In genomic region chr22:42939941-42940653, GRCh38 we compare ENCODE assay signal across 1 cellular context.
A peak's percentile ranks its signal among the peaks of the same experiment; 100 is the strongest.
TF ChIP-seq lines count a peak whose summit lies in the region.

No MANE protein-coding gene starts in this region.

TF ChIP-seq in HepG2, 621 proteins besides CTCF, POLR2A, EP300 and RAD21 (continued from another document and continues in another):
- TF ChIP-seq, protein P1, sequence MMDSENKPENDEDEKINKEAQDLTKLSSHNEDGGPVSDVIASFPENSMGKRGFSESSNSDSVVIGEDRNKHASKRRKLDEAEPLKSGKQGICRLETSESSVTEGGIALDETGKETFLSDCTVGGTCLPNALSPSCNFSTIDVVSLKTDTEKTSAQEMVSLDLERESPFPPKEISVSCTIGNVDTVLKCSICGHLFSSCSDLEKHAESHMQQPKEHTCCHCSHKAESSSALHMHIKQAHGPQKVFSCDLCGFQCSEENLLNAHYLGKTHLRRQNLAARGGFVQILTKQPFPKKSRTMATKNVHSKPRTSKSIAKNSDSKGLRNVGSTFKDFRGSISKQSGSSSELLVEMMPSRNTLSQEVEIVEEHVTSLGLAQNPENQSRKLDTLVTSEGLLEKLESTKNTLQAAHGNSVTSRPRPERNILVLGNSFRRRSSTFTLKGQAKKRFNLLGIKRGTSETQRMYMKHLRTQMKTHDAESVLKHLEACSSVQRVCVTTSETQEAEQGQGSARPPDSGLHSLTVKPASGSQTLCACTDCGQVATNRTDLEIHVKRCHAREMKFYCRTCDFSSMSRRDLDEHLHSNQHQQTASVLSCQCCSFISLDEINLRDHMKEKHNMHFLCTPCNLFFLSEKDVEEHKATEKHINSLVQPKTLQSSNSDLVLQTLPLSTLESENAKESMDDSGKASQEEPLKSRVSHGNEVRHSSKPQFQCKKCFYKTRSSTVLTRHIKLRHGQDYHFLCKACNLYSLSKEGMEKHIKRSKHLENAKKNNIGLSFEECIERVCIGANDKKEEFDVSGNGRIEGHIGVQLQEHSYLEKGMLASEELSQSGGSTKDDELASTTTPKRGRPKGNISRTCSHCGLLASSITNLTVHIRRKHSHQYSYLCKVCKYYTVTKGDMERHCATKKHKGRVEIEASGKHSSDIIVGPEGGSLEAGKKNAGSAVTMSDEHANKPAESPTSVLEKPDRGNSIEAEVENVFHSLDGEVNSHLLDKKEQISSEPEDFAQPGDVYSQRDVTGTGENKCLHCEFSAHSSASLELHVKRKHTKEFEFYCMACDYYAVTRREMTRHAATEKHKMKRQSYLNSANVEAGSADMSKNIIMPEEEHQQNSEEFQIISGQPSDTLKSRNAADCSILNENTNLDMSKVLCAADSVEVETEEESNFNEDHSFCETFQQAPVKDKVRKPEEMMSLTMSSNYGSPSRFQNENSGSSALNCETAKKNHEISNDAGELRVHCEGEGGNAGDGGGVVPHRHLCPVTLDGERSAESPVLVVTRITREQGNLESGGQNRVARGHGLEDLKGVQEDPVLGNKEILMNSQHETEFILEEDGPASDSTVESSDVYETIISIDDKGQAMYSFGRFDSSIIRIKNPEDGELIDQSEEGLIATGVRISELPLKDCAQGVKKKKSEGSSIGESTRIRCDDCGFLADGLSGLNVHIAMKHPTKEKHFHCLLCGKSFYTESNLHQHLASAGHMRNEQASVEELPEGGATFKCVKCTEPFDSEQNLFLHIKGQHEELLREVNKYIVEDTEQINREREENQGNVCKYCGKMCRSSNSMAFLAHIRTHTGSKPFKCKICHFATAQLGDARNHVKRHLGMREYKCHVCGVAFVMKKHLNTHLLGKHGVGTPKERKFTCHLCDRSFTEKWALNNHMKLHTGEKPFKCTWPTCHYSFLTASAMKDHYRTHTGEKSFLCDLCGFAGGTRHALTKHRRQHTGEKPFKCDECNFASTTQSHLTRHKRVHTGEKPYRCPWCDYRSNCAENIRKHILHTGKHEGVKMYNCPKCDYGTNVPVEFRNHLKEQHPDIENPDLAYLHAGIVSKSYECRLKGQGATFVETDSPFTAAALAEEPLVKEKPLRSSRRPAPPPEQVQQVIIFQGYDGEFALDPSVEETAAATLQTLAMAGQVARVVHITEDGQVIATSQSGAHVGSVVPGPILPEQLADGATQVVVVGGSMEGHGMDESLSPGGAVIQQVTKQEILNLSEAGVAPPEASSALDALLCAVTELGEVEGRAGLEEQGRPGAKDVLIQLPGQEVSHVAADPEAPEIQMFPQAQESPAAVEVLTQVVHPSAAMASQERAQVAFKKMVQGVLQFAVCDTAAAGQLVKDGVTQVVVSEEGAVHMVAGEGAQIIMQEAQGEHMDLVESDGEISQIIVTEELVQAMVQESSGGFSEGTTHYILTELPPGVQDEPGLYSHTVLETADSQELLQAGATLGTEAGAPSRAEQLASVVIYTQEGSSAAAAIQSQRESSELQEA (CRISPR knock-in tag; IDR thresholded peaks at IDR 0.05; ENCODE audit: not compliant biosample characterization), result no peak
- TF ChIP-seq HES4 (CRISPR knock-in tag; IDR thresholded peaks at IDR 0.05; ENCODE audit: borderline replicate concordance) (no peak), MLX (CRISPR knock-in tag; IDR thresholded peaks at IDR 0.05) (peak; percentile 60; the same call in 1 of the 2 replicates), AKAP8 (CRISPR knock-in tag; IDR thresholded peaks at IDR 0.05) (no peak), MXD4 (CRISPR knock-in tag; IDR thresholded peaks at IDR 0.05) (no peak), KDM5B (CRISPR knock-in tag; IDR thresholded peaks at IDR 0.05; ENCODE audit: borderline replicate concordance) (no peak), ZBTB21 (CRISPR knock-in tag; IDR thresholded peaks at IDR 0.05) (no peak), U2AF2 (IDR thresholded peaks at IDR 0.05; ENCODE audit: low read depth, low read length) (no peak), SAFB2 (CRISPR knock-in tag; IDR thresholded peaks at IDR 0.05; ENCODE audit: borderline replicate concordance, low read depth) (no peak), ATF7 (IDR thresholded peaks at IDR 0.05) (no peak), ATF7 (CRISPR knock-in tag; IDR thresholded peaks at IDR 0.05) (no peak), FOSL1 (CRISPR knock-in tag; IDR thresholded peaks at IDR 0.05; ENCODE audit: borderline replicate concordance) (peak; percentile 86), POLR2AphosphoS2 (IDR thresholded peaks at IDR 0.05; ENCODE audit: low read depth, low read length) (no peak), ZNF282 (IDR thresholded peaks at IDR 0.05; ENCODE audit: partially characterized antibody) (no peak), PCBP2 (optimal IDR thresholded peaks at IDR 0.05; ENCODE audit: low read depth, low read length, poor library complexity, severe bottlenecking) (no peak), ZFP36L2 (CRISPR knock-in tag; IDR thresholded peaks at IDR 0.05) (no peak), ATF7-NPFF (CRISPR knock-in tag; IDR thresholded peaks at IDR 0.05; ENCODE audit: low read depth) (no peak), FOXP1 (IDR thresholded peaks at IDR 0.05) (no peak), FOXP1 (CRISPR knock-in tag; IDR thresholded peaks at IDR 0.05) (peak; percentile 79), MIXL1 (CRISPR knock-in tag; IDR thresholded peaks at IDR 0.05) (peak; percentile 24; the same call in 1 of the 2 replicates), MEF2D (CRISPR knock-in tag; IDR thresholded peaks at IDR 0.05) (peak; percentile 62; the same call in 1 of the 2 replicates), ZNF44 (CRISPR knock-in tag; IDR thresholded peaks at IDR 0.05) (no peak), AHR (CRISPR knock-in tag; IDR thresholded peaks at IDR 0.05) (no peak), ZNF562 (CRISPR knock-in tag; IDR thresholded peaks at IDR 0.05; ENCODE audit: borderline replicate concordance) (no peak), ZFYVE20 (CRISPR knock-in tag; IDR thresholded peaks at IDR 0.05; ENCODE audit: borderline replicate concordance, low read depth) (no peak), NFIC (IDR thresholded peaks at IDR 0.05; ENCODE audit: low read length) (no peak; the same call in 1 of the 2 replicates), NFKB2 (CRISPR knock-in tag; IDR thresholded peaks at IDR 0.05; ENCODE audit: borderline replicate concordance) (0 out of 2 replicates have a peak, but pooled peaks have one; percentile 27), THAP9 (CRISPR knock-in tag; IDR thresholded peaks at IDR 0.05; ENCODE audit: borderline replicate concordance) (no peak), JUN (CRISPR knock-in tag; IDR thresholded peaks at IDR 0.05) (peak; percentile 88), ZNF224 (CRISPR knock-in tag; IDR thresholded peaks at IDR 0.05) (0 out of 2 replicates have a peak, but pooled peaks have one; percentile 30), ZBTB49 (CRISPR knock-in tag; IDR thresholded peaks at IDR 0.05; ENCODE audit: borderline replicate concordance) (no peak), NRL (CRISPR knock-in tag; IDR thresholded peaks at IDR 0.05; ENCODE audit: borderline replicate concordance) (no peak), ZSCAN25 (CRISPR knock-in tag; IDR thresholded peaks at IDR 0.05) (no peak), RXRB (CRISPR knock-in tag; IDR thresholded peaks at IDR 0.05; ENCODE audit: borderline replicate concordance) (peak; percentile 85), ZNF724P (CRISPR knock-in tag; IDR thresholded peaks at IDR 0.05; ENCODE audit: borderline replicate concordance) (no peak), CENPX (CRISPR knock-in tag; IDR thresholded peaks at IDR 0.05) (no peak)
- TF ChIP-seq, protein P2, sequence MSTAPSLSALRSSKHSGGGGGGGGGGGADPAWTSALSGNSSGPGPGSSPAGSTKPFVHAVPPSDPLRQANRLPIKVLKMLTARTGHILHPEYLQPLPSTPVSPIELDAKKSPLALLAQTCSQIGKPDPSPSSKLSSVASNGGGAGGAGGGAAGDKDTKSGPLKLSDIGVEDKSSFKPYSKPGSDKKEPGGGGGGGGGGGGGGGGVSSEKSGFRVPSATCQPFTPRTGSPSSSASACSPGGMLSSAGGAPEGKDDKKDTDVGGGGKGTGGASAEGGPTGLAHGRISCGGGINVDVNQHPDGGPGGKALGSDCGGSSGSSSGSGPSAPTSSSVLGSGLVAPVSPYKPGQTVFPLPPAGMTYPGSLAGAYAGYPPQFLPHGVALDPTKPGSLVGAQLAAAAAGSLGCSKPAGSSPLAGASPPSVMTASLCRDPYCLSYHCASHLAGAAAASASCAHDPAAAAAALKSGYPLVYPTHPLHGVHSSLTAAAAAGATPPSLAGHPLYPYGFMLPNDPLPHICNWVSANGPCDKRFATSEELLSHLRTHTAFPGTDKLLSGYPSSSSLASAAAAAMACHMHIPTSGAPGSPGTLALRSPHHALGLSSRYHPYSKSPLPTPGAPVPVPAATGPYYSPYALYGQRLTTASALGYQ (CRISPR knock-in tag; IDR thresholded peaks at IDR 0.05), result no peak
- TF ChIP-seq, protein P3, sequence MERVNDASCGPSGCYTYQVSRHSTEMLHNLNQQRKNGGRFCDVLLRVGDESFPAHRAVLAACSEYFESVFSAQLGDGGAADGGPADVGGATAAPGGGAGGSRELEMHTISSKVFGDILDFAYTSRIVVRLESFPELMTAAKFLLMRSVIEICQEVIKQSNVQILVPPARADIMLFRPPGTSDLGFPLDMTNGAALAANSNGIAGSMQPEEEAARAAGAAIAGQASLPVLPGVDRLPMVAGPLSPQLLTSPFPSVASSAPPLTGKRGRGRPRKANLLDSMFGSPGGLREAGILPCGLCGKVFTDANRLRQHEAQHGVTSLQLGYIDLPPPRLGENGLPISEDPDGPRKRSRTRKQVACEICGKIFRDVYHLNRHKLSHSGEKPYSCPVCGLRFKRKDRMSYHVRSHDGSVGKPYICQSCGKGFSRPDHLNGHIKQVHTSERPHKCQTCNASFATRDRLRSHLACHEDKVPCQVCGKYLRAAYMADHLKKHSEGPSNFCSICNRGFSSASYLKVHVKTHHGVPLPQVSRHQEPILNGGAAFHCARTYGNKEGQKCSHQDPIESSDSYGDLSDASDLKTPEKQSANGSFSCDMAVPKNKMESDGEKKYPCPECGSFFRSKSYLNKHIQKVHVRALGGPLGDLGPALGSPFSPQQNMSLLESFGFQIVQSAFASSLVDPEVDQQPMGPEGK (CRISPR knock-in tag; IDR thresholded peaks at IDR 0.05), result peak; percentile 71
- TF ChIP-seq, protein P4, sequence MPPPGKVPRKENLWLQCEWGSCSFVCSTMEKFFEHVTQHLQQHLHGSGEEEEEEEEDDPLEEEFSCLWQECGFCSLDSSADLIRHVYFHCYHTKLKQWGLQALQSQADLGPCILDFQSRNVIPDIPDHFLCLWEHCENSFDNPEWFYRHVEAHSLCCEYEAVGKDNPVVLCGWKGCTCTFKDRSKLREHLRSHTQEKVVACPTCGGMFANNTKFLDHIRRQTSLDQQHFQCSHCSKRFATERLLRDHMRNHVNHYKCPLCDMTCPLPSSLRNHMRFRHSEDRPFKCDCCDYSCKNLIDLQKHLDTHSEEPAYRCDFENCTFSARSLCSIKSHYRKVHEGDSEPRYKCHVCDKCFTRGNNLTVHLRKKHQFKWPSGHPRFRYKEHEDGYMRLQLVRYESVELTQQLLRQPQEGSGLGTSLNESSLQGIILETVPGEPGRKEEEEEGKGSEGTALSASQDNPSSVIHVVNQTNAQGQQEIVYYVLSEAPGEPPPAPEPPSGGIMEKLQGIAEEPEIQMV (CRISPR knock-in tag; IDR thresholded peaks at IDR 0.05; ENCODE audit: low read depth), result no peak
- TF ChIP-seq, protein P5, sequence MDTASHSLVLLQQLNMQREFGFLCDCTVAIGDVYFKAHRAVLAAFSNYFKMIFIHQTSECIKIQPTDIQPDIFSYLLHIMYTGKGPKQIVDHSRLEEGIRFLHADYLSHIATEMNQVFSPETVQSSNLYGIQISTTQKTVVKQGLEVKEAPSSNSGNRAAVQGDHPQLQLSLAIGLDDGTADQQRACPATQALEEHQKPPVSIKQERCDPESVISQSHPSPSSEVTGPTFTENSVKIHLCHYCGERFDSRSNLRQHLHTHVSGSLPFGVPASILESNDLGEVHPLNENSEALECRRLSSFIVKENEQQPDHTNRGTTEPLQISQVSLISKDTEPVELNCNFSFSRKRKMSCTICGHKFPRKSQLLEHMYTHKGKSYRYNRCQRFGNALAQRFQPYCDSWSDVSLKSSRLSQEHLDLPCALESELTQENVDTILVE (CRISPR knock-in tag; IDR thresholded peaks at IDR 0.05), result peak; percentile 67; the same call in 1 of the 2 replicates
